ENCODE assay signal across 21 cellular contexts in the genomic region with DNA sequence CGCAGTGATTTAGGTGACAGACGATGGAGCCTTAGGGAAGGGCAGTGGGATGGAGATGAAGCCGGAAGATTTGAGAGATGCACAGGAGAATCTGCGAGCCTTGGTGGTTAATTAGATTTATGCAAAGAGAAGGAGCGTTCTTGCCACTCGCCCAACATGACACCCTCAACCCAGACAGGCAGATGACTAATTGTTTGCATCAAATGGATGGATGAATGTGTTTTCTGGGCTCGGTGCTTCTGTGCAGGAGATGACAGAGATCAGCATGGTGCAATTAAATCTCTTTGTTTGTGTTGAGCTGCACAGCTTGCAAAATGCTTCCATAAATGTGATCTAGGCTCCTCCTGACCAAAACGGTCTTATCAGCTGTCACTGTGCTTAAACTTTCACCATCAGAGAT.
A peak's percentile ranks its signal among the peaks of the same experiment; 100 is the strongest.
DNase-seq lines count a peak whose midpoint lies in the region; ATAC-seq and TF ChIP-seq lines count a peak whose summit lies in the region.
"Had no signal": no experiment of that assay in that cellular context is flagged by ENCODE, and none has a peak within 500 bp of the region (broad histone marks: within the 10 kb centered on the region; RNA-seq: fewer than 3 reads in every experiment).

No MANE protein-coding gene starts in this region.

- no peaks in the 10 kb centered on the region for H3K4me1 ChIP-seq in PC-3 (ENCODE audit: insufficient read depth, low read length)
- H3K4me1 ChIP-seq: HAP-1 had no signal

- no peaks in the 10 kb centered on the region for H3K9me2 ChIP-seq in PC-3 (replicated peaks; ENCODE audit: low read length)
- no peaks in the 10 kb centered on the region for H3K9me2 ChIP-seq in neural cell (ENCODE audit: insufficient read depth, low read length)

- H3F3A ChIP-seq in PC-3 (ENCODE audit: low read length, unreplicated experiment) (no peaks in the 10 kb centered on the region), neural cell (ENCODE audit: insufficient read depth, low read length, poor library complexity, severe bottlenecking) (no peaks in the 10 kb centered on the region)

- H3K79me2 ChIP-seq in PC-3 (ENCODE audit: low read length) (no peaks in the 10 kb centered on the region), neural cell (replicated peaks; ENCODE audit: insufficient read depth, low read length) (no peaks in the 10 kb centered on the region)

- H3K9ac ChIP-seq in PC-3 (ENCODE audit: low read length) (no peak overlapping the region), neural cell (ENCODE audit: low read length) (no peak overlapping the region)
- H3K9ac ChIP-seq: BLaER1 treated with 17β-estradiol and CSF1 and Interleukin-3, amounts not matched to agents 10 nM and 100 nM; GM23248 had no signal

- peak; percentile 40 for ATAC-seq in PC-3

- H2AFZ ChIP-seq in PC-3 (ENCODE audit: low read length) (no peak overlapping the region), neural cell (ENCODE audit: low read depth, low read length) (no peak overlapping the region)
- H2AFZ ChIP-seq: GM23248, PC-9 had no signal

- CTCF ChIA-PET in PC-3 (lab: Charles Lee) = interaction anchor here (0.5 kb wide), 1 partner anchor 82 kb away, joined by 3 read pairs; no protein-coding TSS in a partner anchor

- no peaks in the 10 kb centered on the region for H3K27me3 ChIP-seq in PC-3 (ENCODE audit: low read length)
- no peaks in the 10 kb centered on the region for H3K27me3 ChIP-seq in neural cell (ENCODE audit: insufficient read depth, low read depth, low read length)

- H3K4me2 ChIP-seq in PC-3 (ENCODE audit: low read length) = no peak overlapping the region
- no peak overlapping the region for H3K4me2 ChIP-seq in neural cell (ENCODE audit: low read length)
- H3K4me2 ChIP-seq: BLaER1 treated with 17β-estradiol and CSF1 and Interleukin-3, amounts not matched to agents 10 nM and 100 nM; PC-9 had no signal

- TF ChIP-seq CTCF in PC-3 (conservative IDR thresholded peaks at IDR 0.05; ENCODE audit: low read depth, low read length) (no peak), neural cell (IDR thresholded peaks at IDR 0.05; ENCODE audit: poor library complexity, severe bottlenecking) (no peak), GM13976 (IDR thresholded peaks at IDR 0.05; ENCODE audit: borderline replicate concordance, control extremely low read depth, extremely low read depth, insufficient read depth, missing control alignments) (no peak)

- intact Hi-C loops in PC-3 (cut with micrococcal nuclease) = no loop called here

- H3K4me3 ChIP-seq in PC-3 (ENCODE audit: low read length) (no peak overlapping the region), neural cell (ENCODE audit: low read length) (no peak overlapping the region)
- H3K4me3 ChIP-seq: BLaER1 treated with 17β-estradiol and CSF1 and Interleukin-3, amounts not matched to agents 10 nM and 100 nM; GM23248; HAP-1; PC-9 had no signal

- DNase-seq in NCI-H748 (lab: John Stamatoyannopoulos, UW; ENCODE audit: unreplicated experiment) (peak; percentile 35), NCI-H748 treated with DMSO at 0.1 percent for 48 hours (lab: John Stamatoyannopoulos, UW) (no peak), DMS53 treated with DMSO at 0.1 percent for 48 hours (lab: John Stamatoyannopoulos, UW; ENCODE audit: unreplicated experiment) (peak; percentile 74), PC-3 (no peak), GM13976 (ENCODE audit: low spot score) (no peak), NCI-H446 (lab: John Stamatoyannopoulos, UW) (no peak)
- DNase-seq in stimulated activated CD4-positive, alpha-beta T cell treated with anti-CD3 and anti-CD28 coated beads, Interleukin-4, amount 100 ng/mL, for 1 hour = no peak
- DNase-seq: CD8-positive, alpha-beta memory T cell; DMS79 treated with DMSO at 0.1 percent for 48 hours; GM23248; IMR-90; NCI-H1436; NCI-H2081 treated with DMSO at 0.1 percent for 48 hours; NCI-H226; NCI-H526 treated with DMSO at 0.1 percent for 48 hours; PC-9; SIG-M5 had no signal

- H3K36me3 ChIP-seq in PC-3 (ENCODE audit: low read depth, low read length) = no peaks in the 10 kb centered on the region
- no peaks in the 10 kb centered on the region for H3K36me3 ChIP-seq in neural cell (ENCODE audit: insufficient read depth, low read length)
- H3K36me3 ChIP-seq: BLaER1 treated with 17β-estradiol and CSF1 and Interleukin-3, amounts not matched to agents 10 nM and 100 nM; HAP-1 had no signal

- no peak for TF ChIP-seq RAD21 in neural cell (conservative IDR thresholded peaks at IDR 0.05)

- TF ChIP-seq EP300 in neural cell (conservative IDR thresholded peaks at IDR 0.05; ENCODE audit: poor library complexity, severe bottlenecking) = no peak

- POLR2A ChIA-PET in PC-3 (lab: Charles Lee; ENCODE audit: unreplicated experiment) = no interaction called here

- no peaks in the 10 kb centered on the region for H4K20me1 ChIP-seq in PC-3 (ENCODE audit: low read length)
- H4K20me1 ChIP-seq in neural cell (ENCODE audit: insufficient read depth) = no peaks in the 10 kb centered on the region

- no peak overlapping the region for H3K27ac ChIP-seq in PC-3 (ENCODE audit: low read length)
- no peak overlapping the region for H3K27ac ChIP-seq in neural cell (ENCODE audit: low read length)
- H3K27ac ChIP-seq: BLaER1 treated with 17β-estradiol and CSF1 and Interleukin-3, amounts not matched to agents 10 nM and 100 nM; GM23248; PC-9; RWPE1 had no signal

- no TSS peak for BruUV-seq in PC-3 (replicated peaks; lab: Mats Ljungman, UMichigan)

- in situ Hi-C loops in GM13976 (cut with MboI; ENCODE audit: low sequenced_read_pairs, unreplicated experiment) = no loop called here

- no peaks in the 10 kb centered on the region for H3K9me3 ChIP-seq in PC-3 (ENCODE audit: low read length)
- no peaks in the 10 kb centered on the region for H3K9me3 ChIP-seq in neural cell (ENCODE audit: low read length)
- H3K9me3 ChIP-seq: BLaER1 treated with 17β-estradiol and CSF1 and Interleukin-3, amounts not matched to agents 10 nM and 100 nM; HAP-1 had no signal

TF ChIP-seq in neural cell, 6 proteins besides CTCF, POLR2A, EP300 and RAD21:
- TF ChIP-seq TAF1 (IDR thresholded peaks at IDR 0.05; ENCODE audit: low read depth) (no peak), POLR2AphosphoS5 (IDR thresholded peaks at IDR 0.05) (peak; percentile 11), MXI1 (conservative IDR thresholded peaks at IDR 0.05; ENCODE audit: poor library complexity, severe bottlenecking) (no peak)

Comparison
In these comparisons a context has a peak if more than half of its experiments do, and no peak if none do; other contexts are left out.
1. DNase-seq: peak in NCI-H748 (single experiment) and DMS53 treated with DMSO at 0.1 percent for 48 hours (single experiment); none in NCI-H748 treated with DMSO at 0.1 percent for 48 hours (single experiment), PC-3 (single experiment), stimulated activated CD4-positive, alpha-beta T cell treated with anti-CD3 and anti-CD28 coated beads, Interleukin-4, amount 100 ng/mL, for 1 hour (single experiment), GM13976 (single experiment) and NCI-H446 (0 of 2).